In genomic region chr19:1875265-1875645, GRCh38 we compare ENCODE assay signal across 8 cellular contexts. TPM values are rescaled to one million over a fixed set of nuclear protein-coding genes. Genes with fewer than 3 reads are reported as not detected.
A peak's percentile ranks its signal among the peaks of the same experiment; 100 is the strongest.
DNase-seq lines count a peak whose midpoint lies in the region; ATAC-seq and TF ChIP-seq lines count a peak whose summit lies in the region.
"Not testable (repeated sequence)": the region's sequence is repeated elsewhere in the genome, so short reads cannot be mapped to it uniquely, and the experiment has no call there.

No MANE protein-coding gene starts in this region.

- not testable (repeated sequence) for H2BK5ac ChIP-seq in mesenchymal stem cell (ENCODE audit: low read depth, low read length, poor library complexity, severe bottlenecking)

- H3K23ac ChIP-seq in mesenchymal stem cell (ENCODE audit: low read length in 2 of 2) = not testable (repeated sequence)

- H3K4me2 ChIP-seq in mesenchymal stem cell (ENCODE audit: low read length, poor library complexity, severe bottlenecking) = peak overlapping the region; percentile 94

- WGBS in mesenchymal stem cell = 1% methylated on average over 11 of the region's 11 CpGs
- 1% methylated on average over 11 of the region's 11 CpGs for WGBS in sigmoid colon, 2 donors

- peak overlapping the region; percentile 97 for H3K4me3 Mint-ChIP-seq in activated B cell treated with CpG ODN at 0.5 μM for 24 hours

- H3K18ac ChIP-seq in mesenchymal stem cell (ENCODE audit: low read depth in 1 of 2, low read length in 2 of 2) = peak overlapping the region in 1 of 2 experiments; percentile 65

- H3K36me3 Mint-ChIP-seq in activated B cell treated with CpG ODN at 0.5 μM for 24 hours (ENCODE audit: low read depth) = peaks cover 27% of the 10 kb centered on the region

- H3K4me1 ChIP-seq in mesenchymal stem cell (ENCODE audit: control insufficient read depth, insufficient read depth, low read depth, low read length) = peaks cover 20% of the 10 kb centered on the region
- peaks cover 0 to 53% (median 49%) of the 10 kb centered on the region in 4 donors for H3K4me1 ChIP-seq in sigmoid colon
- peaks cover 56% of the 10 kb centered on the region for H3K4me1 ChIP-seq in vagina

- H3K36me3 ChIP-seq in brain microvascular endothelial cell (replicated peaks); vagina: not testable (repeated sequence)
- H3K36me3 ChIP-seq in mesenchymal stem cell (ENCODE audit: control insufficient read depth in 1 of 2, insufficient read depth in 2 of 2, low read depth in 1 of 2, low read length in 2 of 2) (peaks cover 8 to 48% of the 10 kb centered on the region in 2 experiments), sigmoid colon (peaks cover 0 to 24% (median 0%) of the 10 kb centered on the region in 4 donors)

- not testable (repeated sequence) for H4K8ac ChIP-seq in mesenchymal stem cell (ENCODE audit: low read length)

- H3K4me3 ChIP-seq in GM12864 (ENCODE audit: low read depth, low read length) (peak overlapping the region; percentile 95), LNCaP clone FGC (ENCODE audit: low read depth, low read length) (peak overlapping the region; percentile 99), brain microvascular endothelial cell (ENCODE audit: low read depth, low read length) (peak overlapping the region; percentile 97), fibroblast of the aortic adventitia (ENCODE audit: low read depth, low read length) (peak overlapping the region; percentile 99), mesenchymal stem cell (ENCODE audit: insufficient read depth in 1 of 2, low read depth in 1 of 2, low read length in 2 of 2) (peak overlapping the region; percentile 75 to 98), sigmoid colon (peak overlapping the region; percentile 84 to 96 (median 94)), vagina (peak overlapping the region; percentile 81 to 87)

- H2BK12ac ChIP-seq in mesenchymal stem cell (ENCODE audit: low read length in 2 of 2) = peak overlapping the region in 1 of 2 experiments; percentile 11

- H3K9ac ChIP-seq in mesenchymal stem cell (ENCODE audit: low read length) = peak overlapping the region; percentile 98

- peaks cover 36% of the 10 kb centered on the region for H3K4me1 Mint-ChIP-seq in activated B cell treated with CpG ODN at 0.5 μM for 24 hours

- POLR2A ChIA-PET in activated B cell treated with CpG ODN at 0.5 μM for 24 hours (lab: Charles Lee) = interaction anchor here (0.6 to 3.2 kb wide), 14 partner anchors 9 to 222 kb away, joined by 3 to 68 read pairs (median 4); partner anchors contain the start of genes ABHD17A and REXO1

- peak overlapping the region in 1 of 2 experiments; percentile 3 for H3K4ac ChIP-seq in mesenchymal stem cell (ENCODE audit: low read depth in 1 of 2, low read length in 2 of 2)

- not testable (repeated sequence) for H2BK120ac ChIP-seq in mesenchymal stem cell (ENCODE audit: low read depth, low read length)

- not testable (repeated sequence) for H3K9me3 ChIP-seq in mesenchymal stem cell (ENCODE audit: control insufficient read depth, low read length); sigmoid colon; vagina

- not testable (repeated sequence) for H2AK5ac ChIP-seq in mesenchymal stem cell (ENCODE audit: low read length, severe bottlenecking)

- H3K79me1 ChIP-seq in mesenchymal stem cell (replicated peaks; ENCODE audit: low read length, poor library complexity, severe bottlenecking) = peaks cover 26% of the 10 kb centered on the region

- TF ChIP-seq CTCF in GM12864 (IDR thresholded peaks at IDR 0.05; ENCODE audit: low read depth, low read length, missing control alignments); LNCaP clone FGC (IDR thresholded peaks at IDR 0.05; ENCODE audit: control insufficient read depth, extremely low read depth, insufficient read depth); activated B cell treated with CpG ODN at 0.5 μM for 24 hours (IDR thresholded peaks at IDR 0.05); brain microvascular endothelial cell (IDR thresholded peaks at IDR 0.05; ENCODE audit: low read depth, low read length, missing control alignments); fibroblast of the aortic adventitia (IDR thresholded peaks at IDR 0.05; ENCODE audit: insufficient read depth, low read length); sigmoid colon (IDR thresholded peaks at IDR 0.05); vagina (IDR thresholded peaks at IDR 0.05): not testable (repeated sequence)

- H3K14ac ChIP-seq in mesenchymal stem cell (ENCODE audit: low read length in 2 of 2) = peak overlapping the region in 1 of 2 experiments; percentile 85

- not testable (repeated sequence) for DNase-seq in GM12864 (ENCODE audit: low read depth); LNCaP clone FGC (ENCODE audit: low read depth); activated B cell treated with CpG ODN at 0.5 μM for 24 hours; brain microvascular endothelial cell; fibroblast of the aortic adventitia (ENCODE audit: low read depth); mesenchymal stem cell; sigmoid colon; vagina (ENCODE audit: extremely low spot score in 2 of 2)

- H2BK15ac ChIP-seq in mesenchymal stem cell (ENCODE audit: low read depth, poor library complexity, severe bottlenecking) = not testable (repeated sequence)

- intact Hi-C loops in activated B cell treated with CpG ODN at 0.5 μM for 24 hours (cut with micrococcal nuclease); sigmoid colon (cut with DNase I): not testable (repeated sequence)
- intact Hi-C loops in vagina (cut with DNase I) = loop anchor here (10.0 kb wide), 1 partner anchor 140 kb away; the partner anchor contains the start of gene BTBD2

- H3K27ac Mint-ChIP-seq in activated B cell treated with CpG ODN at 0.5 μM for 24 hours = peak overlapping the region; percentile 92

- H3K27ac ChIP-seq in brain microvascular endothelial cell (peak overlapping the region; percentile 80), mesenchymal stem cell (ENCODE audit: low read length, poor library complexity, severe bottlenecking) (peak overlapping the region; percentile 17), sigmoid colon (peak overlapping the region; percentile 93 to 99 (median 96)), vagina (peak overlapping the region; percentile 85)

- ATAC-seq in activated B cell treated with CpG ODN at 0.5 μM for 24 hours (ENCODE audit: low read depth) = not testable (repeated sequence)

- not testable (repeated sequence) for H3K27me3 Mint-ChIP-seq in activated B cell treated with CpG ODN at 0.5 μM for 24 hours

- H4K91ac ChIP-seq in mesenchymal stem cell (ENCODE audit: low read length) = not testable (repeated sequence)

- H3K27me3 ChIP-seq in brain microvascular endothelial cell (replicated peaks); mesenchymal stem cell (ENCODE audit: control insufficient read depth in 1 of 2, insufficient read depth in 1 of 2, low read length in 2 of 2); sigmoid colon; vagina: not testable (repeated sequence)

- not testable (repeated sequence) for H2AFZ ChIP-seq in mesenchymal stem cell (ENCODE audit: low read depth, low read length)

- H3K9me3 Mint-ChIP-seq in activated B cell treated with CpG ODN at 0.5 μM for 24 hours = not testable (repeated sequence)

- in situ Hi-C loops in brain microvascular endothelial cell (cut with HindIII; ENCODE audit: low pct_ligation_motif_present, low sequenced_read_pairs) = not testable (repeated sequence)

- CTCF ChIA-PET in activated B cell treated with CpG ODN at 0.5 μM for 24 hours (lab: Charles Lee) = interaction anchor here (1.0 to 2.8 kb wide), 3 partner anchors 9 to 23 kb away, joined by 3 to 18 read pairs (median 3); no protein-coding TSS in a partner anchor

- TF ChIP-seq POLR2A in sigmoid colon (IDR thresholded peaks at IDR 0.05); vagina (IDR thresholded peaks at IDR 0.05): not testable (repeated sequence)

- not testable (repeated sequence) for TF ChIP-seq EP300 in sigmoid colon (IDR thresholded peaks at IDR 0.05)

RNA-seq across cellular contexts. Expression of gene ABHD17A, which starts 10.0 kb away (rescaled TPM):
- 57.4 and 64.3 TPM in 2 replicates for total RNA-seq in activated B cell treated with CpG ODN at 0.5 μM for 24 hours
- total RNA-seq in fibroblast of the aortic adventitia (ENCODE audit: low replicate concordance) = 48.0 and 51.2 TPM in 2 replicates
- 60.5 TPM for polyA plus RNA-seq in mesenchymal stem cell (2013, experiment 1 of 2)
- polyA plus RNA-seq in mesenchymal stem cell (2013, experiment 2 of 2) = 60.5 TPM
- 10 to 100 TPM; 86.6 to 97.1 (median 92.7) TPM for total RNA-seq in sigmoid colon
- 10 to 100 TPM; 60.7 to 76.3 (median 69.4) TPM for polyA plus RNA-seq in sigmoid colon
- total RNA-seq in vagina = 83.0 TPM

RNA-seq across cellular contexts. Expression of gene KLF16, which starts 11.9 kb away (rescaled TPM):
- total RNA-seq in activated B cell treated with CpG ODN at 0.5 μM for 24 hours = 21.5 and 25.2 TPM in 2 replicates
- 6.5 and 7.3 TPM in 2 replicates for total RNA-seq in fibroblast of the aortic adventitia (ENCODE audit: low replicate concordance)
- 25.8 TPM for polyA plus RNA-seq in mesenchymal stem cell (2013, experiment 1 of 2)
- 28.0 TPM for polyA plus RNA-seq in mesenchymal stem cell (2013, experiment 2 of 2)
- 10 to 100 TPM in 1 of 4 donors, 1 to 10 TPM in 3; 2.1 to 10.3 (median 4.4) TPM for total RNA-seq in sigmoid colon
- 10 to 100 TPM in 2 of 3 donors, 1 to 10 TPM in 1; 8.4 to 20.5 (median 12.5) TPM for polyA plus RNA-seq in sigmoid colon
- total RNA-seq in vagina = 7.6 TPM

RNA-seq across cellular contexts. Expression of gene REXO1, which starts 27.0 kb away (rescaled TPM):
- total RNA-seq in activated B cell treated with CpG ODN at 0.5 μM for 24 hours = 56.3 and 69.6 TPM in 2 replicates
- 9.0 and 13.0 TPM in 2 replicates for total RNA-seq in fibroblast of the aortic adventitia (ENCODE audit: low replicate concordance)
- 16.0 TPM for polyA plus RNA-seq in mesenchymal stem cell (2013, experiment 1 of 2)
- polyA plus RNA-seq in mesenchymal stem cell (2013, experiment 2 of 2) = 14.2 TPM
- total RNA-seq in sigmoid colon = 10 to 100 TPM in 2 of 4 donors, 1 to 10 TPM in 2; 8.6 to 61.8 (median 13.1) TPM
- polyA plus RNA-seq in sigmoid colon = 10 to 100 TPM in 2 of 3 donors, 1 to 10 TPM in 1; 9.0 to 34.6 (median 11.1) TPM
- total RNA-seq in vagina = 19.9 TPM

RNA-seq across cellular contexts. Expression of gene ADAT3, which starts 29.9 kb away (rescaled TPM):
- total RNA-seq in activated B cell treated with CpG ODN at 0.5 μM for 24 hours = 8.5 and 14.1 TPM in 2 replicates
- total RNA-seq in fibroblast of the aortic adventitia (ENCODE audit: low replicate concordance) = 2.6 and 4.2 TPM in 2 replicates
- 4.9 TPM for polyA plus RNA-seq in mesenchymal stem cell (2013, experiment 1 of 2)
- 4.9 TPM for polyA plus RNA-seq in mesenchymal stem cell (2013, experiment 2 of 2)
- total RNA-seq in sigmoid colon = 1 to 10 TPM in 2 of 4 donors, under 1 TPM in 2; 0.33 to 6.2 (median 1.5) TPM
- 10 to 100 TPM in 2 of 3 donors, 1 to 10 TPM in 1; 6.6 to 17.4 (median 13.2) TPM for polyA plus RNA-seq in sigmoid colon
- total RNA-seq in vagina = 5.2 TPM

RNA-seq across cellular contexts. Expression of gene SCAMP4, which starts 29.9 kb away (rescaled TPM):
- total RNA-seq in activated B cell treated with CpG ODN at 0.5 μM for 24 hours (47.6 and 59.7 TPM in 2 replicates), fibroblast of the aortic adventitia (ENCODE audit: low replicate concordance) (51.6 and 59.3 TPM in 2 replicates), sigmoid colon (10 to 100 TPM; 25.8 to 47.0 (median 31.0) TPM), vagina (51.3 TPM)
- polyA plus RNA-seq in mesenchymal stem cell (2013, experiment 1 of 2) = 66.6 TPM
- polyA plus RNA-seq in mesenchymal stem cell (2013, experiment 2 of 2) = 67.9 TPM
- 10 to 100 TPM; 14.4 to 55.4 (median 16.6) TPM for polyA plus RNA-seq in sigmoid colon

Comparison
In these comparisons a context has a peak if more than half of its experiments do, and no peak if none do; other contexts are left out.
1. H3K27ac ChIP-seq: peak in every context shown above with its lines; median percentile 96 in sigmoid colon; 85 in vagina; 80 in brain microvascular endothelial cell; 17 in mesenchymal stem cell.